8 cellular contexts compared by ENCODE assay signal in genomic region chr10:22713853-22714523, GRCh38. TPM values are rescaled to one million over a fixed set of nuclear protein-coding genes. Genes with fewer than 3 reads are reported as not detected.
A peak's percentile ranks its signal among the peaks of the same experiment; 100 is the strongest.
DNase-seq lines count a peak whose midpoint lies in the region; ATAC-seq, FAIRE-seq and TF ChIP-seq lines count a peak whose summit lies in the region.

No MANE protein-coding gene starts in this region.

- DNase-seq in A172 (ENCODE audit: low spot score) (peak; percentile 41), GM19239 (ENCODE audit: insufficient read length, low spot score) (peak; percentile 30), T-helper 1 cell (peak; percentile 8 to 52 (median 23)), cardiac fibroblast (ENCODE audit: low read depth in 2 of 2) (peak; percentile 21 to 35), NCI-H2029 treated with DMSO at 0.1 percent for 48 hours (lab: John Stamatoyannopoulos, UW) (no peak)
- DNase-seq in stimulated activated effector memory CD8-positive, alpha-beta T cell treated with anti-CD3 and anti-CD28 coated beads, Interleukin-12 subunit alpha, Interleukin-12 subunit beta, amount 100 ng/mL, for 72 hours (ENCODE audit: low spot score in 2 of 2) = peak; percentile 22 to 74

- TF ChIP-seq CTCF in cardiac fibroblast (IDR thresholded peaks at IDR 0.05; ENCODE audit: low read depth, low read length) = no peak
- TF ChIP-seq CTCF in liver (IDR thresholded peaks at IDR 0.05; ENCODE audit: low read depth, low read length, missing input control) = no peak

- under 1% methylated on average over 75 of the region's 75 CpGs for WGBS in liver

- H3K36me3 Mint-ChIP-seq in stimulated activated effector memory CD8-positive, alpha-beta T cell treated with anti-CD3 and anti-CD28 coated beads, Interleukin-12 subunit alpha, Interleukin-12 subunit beta, amount 100 ng/mL, for 72 hours = peaks cover 5% of the 10 kb centered on the region

- peak overlapping the region; percentile 84 to 92 for H3K27ac ChIP-seq in liver (ENCODE audit: low read depth in 1 of 2, low read length in 2 of 2)

- peak overlapping the region in 1 of 2 donors; percentile 87 for H3K9ac ChIP-seq in liver (ENCODE audit: low read depth in 1 of 2, low read length in 2 of 2)

- H3K9me3 Mint-ChIP-seq in stimulated activated effector memory CD8-positive, alpha-beta T cell treated with anti-CD3 and anti-CD28 coated beads, Interleukin-12 subunit alpha, Interleukin-12 subunit beta, amount 100 ng/mL, for 72 hours = no peaks in the 10 kb centered on the region

- H3K4me3 Mint-ChIP-seq in stimulated activated effector memory CD8-positive, alpha-beta T cell treated with anti-CD3 and anti-CD28 coated beads, Interleukin-12 subunit alpha, Interleukin-12 subunit beta, amount 100 ng/mL, for 72 hours = peak overlapping the region; percentile 81

- peak; percentile 30 for ATAC-seq in HG03439 (IDR thresholded peaks at IDR 0.05; ENCODE audit: unreplicated experiment)
- peak; percentile 44 for ATAC-seq in stimulated activated effector memory CD8-positive, alpha-beta T cell treated with anti-CD3 and anti-CD28 coated beads, Interleukin-12 subunit alpha, Interleukin-12 subunit beta, amount 100 ng/mL, for 72 hours

- H3K4me1 ChIP-seq in liver (ENCODE audit: control insufficient read depth in 4 of 4, insufficient read depth in 4 of 4, low read length in 3 of 4) = peaks cover 2 to 26% (median 13%) of the 10 kb centered on the region in 4 donors

- peak overlapping the region; percentile 92 for H3K27ac Mint-ChIP-seq in stimulated activated effector memory CD8-positive, alpha-beta T cell treated with anti-CD3 and anti-CD28 coated beads, Interleukin-12 subunit alpha, Interleukin-12 subunit beta, amount 100 ng/mL, for 72 hours

- peaks cover 33% of the 10 kb centered on the region for H3K4me1 Mint-ChIP-seq in stimulated activated effector memory CD8-positive, alpha-beta T cell treated with anti-CD3 and anti-CD28 coated beads, Interleukin-12 subunit alpha, Interleukin-12 subunit beta, amount 100 ng/mL, for 72 hours

- FAIRE-seq in GM19239 (lab: Jason Lieb, UNC) = no peak

- H3K4me3 ChIP-seq in cardiac fibroblast (replicated peaks in 1 of 2; ENCODE audit: low read depth in 2 of 2, low read length in 2 of 2) (peak overlapping the region; percentile 91 to 99), liver (ENCODE audit: low read depth in 1 of 3, low read length in 3 of 3) (peak overlapping the region; percentile 90 to 97 (median 97))

- H3K9me3 ChIP-seq in liver (ENCODE audit: control insufficient read depth in 4 of 4, low read length in 3 of 4) = no peaks in the 10 kb centered on the region

- no peak for TF ChIP-seq RAD21 in liver (IDR thresholded peaks at IDR 0.05)

- H3K36me3 ChIP-seq in liver (ENCODE audit: control insufficient read depth in 4 of 4, insufficient read depth in 3 of 4, low read depth in 1 of 4, low read length in 3 of 4) = no peaks in the 10 kb centered on the region

- no peaks in the 10 kb centered on the region for H3K27me3 ChIP-seq in liver (ENCODE audit: control insufficient read depth in 4 of 4, insufficient read depth in 4 of 4, low read length in 3 of 4)

TF ChIP-seq in liver, 16 proteins besides CTCF, POLR2A, EP300 and RAD21:
- TF ChIP-seq YY1 (IDR thresholded peaks at IDR 0.05) (no peak), MAX (IDR thresholded peaks at IDR 0.05) (no peak), HNF4A (conservative IDR thresholded peaks at IDR 0.05) (no peak), ATF3 (IDR thresholded peaks at IDR 0.05) (no peak), SP1 (IDR thresholded peaks at IDR 0.05) (no peak), FOXA2 (IDR thresholded peaks at IDR 0.05) (no peak), NR2F2 (IDR thresholded peaks at IDR 0.05) (no peak), ZBTB33 (IDR thresholded peaks at IDR 0.05) (no peak), EGR1 (IDR thresholded peaks at IDR 0.05; ENCODE audit: low read depth in 2 of 2) (no peak), GABPA (IDR thresholded peaks at IDR 0.05 in 1 of 2, conservative IDR thresholded peaks at IDR 0.05 in 1 of 2) (no peak), REST (IDR thresholded peaks at IDR 0.05) (no peak), FOXA1 (IDR thresholded peaks at IDR 0.05) (no peak), JUND (IDR thresholded peaks at IDR 0.05) (no peak), TAF1 (conservative IDR thresholded peaks at IDR 0.05) (no peak), RXRA (IDR thresholded peaks at IDR 0.05) (no peak), HNF4G (IDR thresholded peaks at IDR 0.05) (no peak)
TF ChIP-seq in liver: peak in this region for 0.

RNA-seq across cellular contexts. Expression of gene PIP4K2A, which starts 0.4 kb away (rescaled TPM):
- 74.9 and 92.5 TPM in 2 replicates for total RNA-seq in A172 (2014; rRNA removed; shearing (Covaris generic))
- total RNA-seq in liver = 10 to 100 TPM in 1 of 2 donors, 1 to 10 TPM in 1; 9.6 to 53.7 TPM
- polyA plus RNA-seq in liver = 1 to 10 TPM; 6.4 to 7.6 TPM
